In genomic region chr1:204456826-204457361, GRCh38 we compare ENCODE assay signal across 12 cellular contexts. TPM values are rescaled to one million over a fixed set of nuclear protein-coding genes. Genes with fewer than 3 reads are reported as not detected.
DNase-seq lines count a peak whose midpoint lies in the region; ATAC-seq and TF ChIP-seq lines count a peak whose summit lies in the region.
"Had no signal": no experiment of that assay in that cellular context is flagged by ENCODE, and none has a peak within 500 bp of the region (broad histone marks: within the 10 kb centered on the region; RNA-seq: fewer than 3 reads in every experiment).

No MANE protein-coding gene starts in this region.

- DNase-seq in SK-N-MC (ENCODE audit: low read depth, low spot score) (no peak), fibroblast of the aortic adventitia (ENCODE audit: low read depth) (peak; percentile 31), nephron progenitor cell (peak; percentile 32), aorta (no peak), esophagus muscularis mucosa (ENCODE audit: extremely low spot score) (no peak), HFFc6 (no peak)
- DNase-seq: activated naive CD8-positive, alpha-beta T cell treated with anti-CD3 and anti-CD28 coated beads for 36 hours; HCEC 1CT; stimulated activated naive CD4-positive, alpha-beta T cell had no signal

- H3K4me1 Mint-ChIP-seq in nephron progenitor cell: peaks cover 67% of the 10 kb centered on the region
- H3K4me1 Mint-ChIP-seq in HFFc6 (ENCODE audit: low read depth): no peaks in the 10 kb centered on the region

- peaks cover 56% of the 10 kb centered on the region for H3K36me3 Mint-ChIP-seq in nephron progenitor cell (ENCODE audit: low read depth)
- no peaks in the 10 kb centered on the region for H3K36me3 Mint-ChIP-seq in HFFc6 (ENCODE audit: low read depth)

- no peak for TF ChIP-seq EP300 in esophagus muscularis mucosa (IDR thresholded peaks at IDR 0.05)

- H3K9me3 ChIP-seq in SK-N-MC (ENCODE audit: low read depth, low read length) (no peaks in the 10 kb centered on the region), aorta (ENCODE audit: control insufficient read depth, low read length) (no peaks in the 10 kb centered on the region), esophagus muscularis mucosa (no peaks in the 10 kb centered on the region)

- H3K27me3 Mint-ChIP-seq in nephron progenitor cell (ENCODE audit: low read depth, poor library complexity) (no peaks in the 10 kb centered on the region), HFFc6 (ENCODE audit: insufficient read depth) (peaks cover 21% of the 10 kb centered on the region)
- H3K27me3 Mint-ChIP-seq: activated naive CD8-positive, alpha-beta T cell treated with anti-CD3 and anti-CD28 coated beads for 36 hours had no signal

- H3K4me1 ChIP-seq in aorta (ENCODE audit: control insufficient read depth in 1 of 2, insufficient read depth in 2 of 2, low read length in 2 of 2): no peaks in the 10 kb centered on the region
- peaks cover 19 to 34% (median 24%) of the 10 kb centered on the region in 4 donors for H3K4me1 ChIP-seq in esophagus muscularis mucosa

- H3K27ac Mint-ChIP-seq in nephron progenitor cell (peak overlapping the region; percentile 98), HFFc6 (no peak overlapping the region)
- H3K27ac Mint-ChIP-seq: activated naive CD8-positive, alpha-beta T cell treated with anti-CD3 and anti-CD28 coated beads for 36 hours had no signal

- H3K4me3 Mint-ChIP-seq in nephron progenitor cell (peak overlapping the region; percentile 61), HFFc6 (no peak overlapping the region)
- H3K4me3 Mint-ChIP-seq: activated naive CD8-positive, alpha-beta T cell treated with anti-CD3 and anti-CD28 coated beads for 36 hours had no signal

- H3K36me3 ChIP-seq in SK-N-MC (ENCODE audit: insufficient read depth, low read length) (peaks cover 2% of the 10 kb centered on the region; the same call in 1 of the 2 replicates), aorta (ENCODE audit: control insufficient read depth in 1 of 2, insufficient read depth in 2 of 2, low read length in 1 of 2) (peaks cover 0 to 6% of the 10 kb centered on the region in 2 donors), esophagus muscularis mucosa (peaks cover 19 to 87% (median 79%) of the 10 kb centered on the region in 4 donors)

- ATAC-seq in aorta (ENCODE audit: low FRiP score): peak; percentile 34
- ATAC-seq in HG02588 (IDR thresholded peaks at IDR 0.05; ENCODE audit: unreplicated experiment): no peak
- ATAC-seq: esophagus mucosa had no signal

- 48 to 55% methylated on average over 9 to 11 of the region's 11 CpGs for WGBS in aorta, 2 donors
- 58% methylated on average over 11 of the region's 11 CpGs for WGBS in esophagus muscularis mucosa

- intact Hi-C loops in aorta (cut with DNase I): no loop called here
- intact Hi-C loops in esophagus muscularis mucosa (cut with DNase I): no loop called here

- H3K27me3 ChIP-seq in aorta (ENCODE audit: control insufficient read depth in 1 of 2, insufficient read depth in 2 of 2, low read length in 1 of 2) (no peaks in the 10 kb centered on the region), esophagus muscularis mucosa (no peaks in the 10 kb centered on the region)

- no peak for TF ChIP-seq POLR2A in esophagus muscularis mucosa (IDR thresholded peaks at IDR 0.05; ENCODE audit: low read depth)

- TF ChIP-seq CTCF in fibroblast of the aortic adventitia (IDR thresholded peaks at IDR 0.05; ENCODE audit: insufficient read depth, low read length): no peak
- TF ChIP-seq CTCF in nephron progenitor cell (IDR thresholded peaks at IDR 0.05): no peak
- no peak for TF ChIP-seq CTCF in esophagus muscularis mucosa (IDR thresholded peaks at IDR 0.05)
- TF ChIP-seq CTCF in HFFc6 (IDR thresholded peaks at IDR 0.05): no peak

- H3K27ac ChIP-seq in SK-N-MC (peak overlapping the region; percentile 42), aorta (ENCODE audit: low read depth in 1 of 2, low read length in 2 of 2) (no peak overlapping the region), esophagus muscularis mucosa (replicated peaks in 1 of 4) (peak overlapping the region in 2 of 4 donors; percentile 40 to 55)
- H3K27ac ChIP-seq: VCaP had no signal

- H3K9me3 Mint-ChIP-seq in nephron progenitor cell (no peaks in the 10 kb centered on the region), HFFc6 (no peaks in the 10 kb centered on the region)
- H3K9me3 Mint-ChIP-seq: activated naive CD8-positive, alpha-beta T cell treated with anti-CD3 and anti-CD28 coated beads for 36 hours had no signal

- H3K4me3 ChIP-seq in SK-N-MC (no peak overlapping the region), fibroblast of the aortic adventitia (ENCODE audit: low read depth, low read length) (no peak overlapping the region), aorta (ENCODE audit: low read length in 2 of 2) (no peak overlapping the region), esophagus muscularis mucosa (no peak overlapping the region)

- H3K9ac ChIP-seq in SK-N-MC (ENCODE audit: insufficient read length): no peak overlapping the region

RNA-seq across cellular contexts. Expression of gene PIK3C2B, which starts 37.7 kb away (rescaled TPM):
- 4.5 and 8.2 TPM in 2 replicates for total RNA-seq in fibroblast of the aortic adventitia (ENCODE audit: low replicate concordance)
- 10 to 100 TPM; 41.3 to 87.5 TPM for total RNA-seq in aorta
- polyA plus RNA-seq in aorta: 10 to 100 TPM in 1 of 2 donors, 1 to 10 TPM in 1; 9.3 to 12.4 TPM
- total RNA-seq in esophagus muscularis mucosa: 10 to 100 TPM; 10.8 to 15.8 (median 13.6) TPM
- total RNA-seq in HFFc6 (2021; fragmentation: NEBNext Ultra II Directional; extraction: Animal tissue kit (Norgen Biotek cat#: 25700)): 1 to 10 TPM; 1.6 to 3.2 (median 2.0) TPM

RNA-seq across cellular contexts. Expression of gene PPP1R15B, which starts 45.3 kb away (rescaled TPM):
- total RNA-seq in fibroblast of the aortic adventitia (ENCODE audit: low replicate concordance) (20.0 and 30.3 TPM in 2 replicates), aorta (10 to 100 TPM; 39.3 to 59.9 TPM), esophagus muscularis mucosa (10 to 100 TPM; 42.8 to 56.4 (median 51.4) TPM)
- 10 to 100 TPM in 1 of 2 donors, 1 to 10 TPM in 1; 6.8 to 13.7 TPM for polyA plus RNA-seq in aorta
- total RNA-seq in HFFc6 (2021; fragmentation: NEBNext Ultra II Directional; extraction: Animal tissue kit (Norgen Biotek cat#: 25700)): 10 to 100 TPM; 27.4 to 34.8 (median 30.9) TPM

RNA-seq across cellular contexts. Expression of gene MDM4, which starts 59.3 kb away (rescaled TPM):
- total RNA-seq in fibroblast of the aortic adventitia (ENCODE audit: low replicate concordance): 55.1 and 107 TPM in 2 replicates
- 100 to 1,000 TPM; 104 to 141 TPM for total RNA-seq in aorta
- polyA plus RNA-seq in aorta: 10 to 100 TPM in 1 of 2 donors, 1 to 10 TPM in 1; 4.8 to 11.0 TPM
- 10 to 100 TPM; 21.6 to 51.1 (median 28.5) TPM for total RNA-seq in esophagus muscularis mucosa
- total RNA-seq in HFFc6 (2021; fragmentation: NEBNext Ultra II Directional; extraction: Animal tissue kit (Norgen Biotek cat#: 25700)): 10 to 100 TPM; 21.9 to 28.1 (median 22.7) TPM

Comparison
In these comparisons a context has a peak if more than half of its experiments do, and no peak if none do; other contexts are left out.
1. DNase-seq: peak in fibroblast of the aortic adventitia (single experiment) and nephron progenitor cell (single experiment); none in SK-N-MC (single experiment), aorta (0 of 2), esophagus muscularis mucosa (single experiment) and HFFc6 (single experiment).